In the genomic region with DNA sequence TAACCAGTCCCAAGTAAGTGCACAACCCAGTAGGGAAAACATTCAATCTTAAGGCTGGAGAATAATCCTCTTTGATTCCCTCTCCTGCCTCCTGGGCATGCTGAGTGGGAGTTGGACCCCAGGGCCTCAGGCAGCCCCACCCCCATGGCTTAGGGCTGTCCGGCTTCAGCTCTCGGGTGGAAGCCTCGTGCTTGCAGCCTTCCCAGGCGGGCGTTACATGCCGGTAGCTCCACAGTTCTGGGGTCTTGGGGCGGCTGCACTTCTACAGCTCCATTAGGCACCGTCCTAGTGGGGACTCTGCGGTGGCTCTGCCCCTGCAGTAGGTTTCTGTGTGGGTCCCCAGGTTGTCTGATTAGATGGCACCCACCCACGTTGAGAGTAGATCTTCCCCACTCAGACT, we compare ENCODE assay signal across 1 cellular context.
TF ChIP-seq lines count a peak whose summit lies in the region.

No MANE protein-coding gene starts in this region.

TF ChIP-seq in GM23338, 12 proteins besides CTCF, POLR2A, EP300 and RAD21 (continued from another document):
- TF ChIP-seq NANOG (IDR thresholded peaks at IDR 0.05; ENCODE audit: borderline replicate concordance) (no peak), ZNF462 (CRISPR knock-in tag; IDR thresholded peaks at IDR 0.05) (no peak), JUNB (IDR thresholded peaks at IDR 0.05; ENCODE audit: unreplicated experiment) (no peak), ZNF331 (CRISPR knock-in tag; IDR thresholded peaks at IDR 0.05; ENCODE audit: low read depth) (no peak)
- TF ChIP-seq, protein P1, sequence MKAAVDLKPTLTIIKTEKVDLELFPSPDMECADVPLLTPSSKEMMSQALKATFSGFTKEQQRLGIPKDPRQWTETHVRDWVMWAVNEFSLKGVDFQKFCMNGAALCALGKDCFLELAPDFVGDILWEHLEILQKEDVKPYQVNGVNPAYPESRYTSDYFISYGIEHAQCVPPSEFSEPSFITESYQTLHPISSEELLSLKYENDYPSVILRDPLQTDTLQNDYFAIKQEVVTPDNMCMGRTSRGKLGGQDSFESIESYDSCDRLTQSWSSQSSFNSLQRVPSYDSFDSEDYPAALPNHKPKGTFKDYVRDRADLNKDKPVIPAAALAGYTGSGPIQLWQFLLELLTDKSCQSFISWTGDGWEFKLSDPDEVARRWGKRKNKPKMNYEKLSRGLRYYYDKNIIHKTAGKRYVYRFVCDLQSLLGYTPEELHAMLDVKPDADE (IDR thresholded peaks at IDR 0.05): no peak
